In genomic region chr2:165361511-165361910, GRCh38 we compare ENCODE assay signal across 28 cellular contexts.
"Had no signal": no experiment of that assay in that cellular context is flagged by ENCODE, and none has a peak within 500 bp of the region (broad histone marks: within the 10 kb centered on the region; RNA-seq: fewer than 3 reads in every experiment).

No MANE protein-coding gene starts in this region.

- H3K36me3 Mint-ChIP-seq: activated naive CD8-positive, alpha-beta T cell had no signal

- H3K4me1 ChIP-seq: esophagus muscularis mucosa, gastroesophageal sphincter, heart right ventricle had no signal

- H3K27ac Mint-ChIP-seq: activated B cell treated with CpG ODN at 0.5 μM for 24 hours; activated CD8-positive, alpha-beta T cell treated with anti-CD3 and anti-CD28 coated beads for 36 hours; activated naive CD8-positive, alpha-beta T cell; activated T-helper 17 cell treated with anti-CD3 and anti-CD28 coated beads, Interleukin-2, amount 50 U/mL, for 72 hours; dendritic cell treated with granulocyte-macrophage colony-stimulating factor and Interleukin-4, amounts not matched to agents 40 ng/mL and 50 ng/mL, for 4 days; effector memory CD8-positive, alpha-beta T cell had no signal

- H3K27ac ChIP-seq: brain microvascular endothelial cell, coronary artery, esophagus muscularis mucosa, foreskin keratinocyte, gastroesophageal sphincter, heart right ventricle, VCaP had no signal

- H3K9me3 Mint-ChIP-seq: activated B cell treated with CpG ODN at 0.5 μM for 24 hours; activated CD8-positive, alpha-beta T cell treated with anti-CD3 and anti-CD28 coated beads for 36 hours; activated T-cell treated with anti-CD3 and anti-CD28 coated beads, Interleukin-2, amount 50 U/mL, for 4 hours; activated T-helper 17 cell treated with anti-CD3 and anti-CD28 coated beads, Interleukin-2, amount 50 U/mL, for 72 hours; central memory CD8-positive, alpha-beta T cell; dendritic cell treated with granulocyte-macrophage colony-stimulating factor and Interleukin-4, amounts not matched to agents 40 ng/mL and 50 ng/mL, for 4 days; effector memory CD8-positive, alpha-beta T cell had no signal

- H3K36me3 ChIP-seq: brain microvascular endothelial cell, esophagus muscularis mucosa, gastroesophageal sphincter, heart right ventricle had no signal

- H3K27me3 ChIP-seq: brain microvascular endothelial cell, esophagus muscularis mucosa, foreskin keratinocyte, gastroesophageal sphincter, heart right ventricle had no signal

- H3K4me1 Mint-ChIP-seq: activated B cell treated with CpG ODN at 0.5 μM for 24 hours; activated T-helper 17 cell treated with anti-CD3 and anti-CD28 coated beads, Interleukin-2, amount 50 U/mL, for 72 hours; central memory CD8-positive, alpha-beta T cell had no signal

- H3K4me3 ChIP-seq: coronary artery, esophagus muscularis mucosa, gastroesophageal sphincter, heart right ventricle had no signal

- H3K4me3 Mint-ChIP-seq: activated B cell treated with CpG ODN at 0.5 μM for 24 hours; activated CD8-positive, alpha-beta T cell treated with anti-CD3 and anti-CD28 coated beads for 36 hours; activated naive CD8-positive, alpha-beta T cell; activated T-cell treated with anti-CD3 and anti-CD28 coated beads, Interleukin-2, amount 50 U/mL, for 4 hours; activated T-helper 17 cell treated with anti-CD3 and anti-CD28 coated beads, Interleukin-2, amount 50 U/mL, for 72 hours; central memory CD8-positive, alpha-beta T cell; dendritic cell treated with granulocyte-macrophage colony-stimulating factor and Interleukin-4, amounts not matched to agents 40 ng/mL and 50 ng/mL, for 4 days; effector memory CD8-positive, alpha-beta T cell had no signal

- H3K9me3 ChIP-seq: esophagus muscularis mucosa, gastroesophageal sphincter, heart right ventricle had no signal

- H3K27me3 Mint-ChIP-seq: activated B cell treated with CpG ODN at 0.5 μM for 24 hours; activated CD8-positive, alpha-beta T cell treated with anti-CD3 and anti-CD28 coated beads for 36 hours; activated naive CD8-positive, alpha-beta T cell; central memory CD8-positive, alpha-beta T cell; dendritic cell treated with granulocyte-macrophage colony-stimulating factor and Interleukin-4, amounts not matched to agents 40 ng/mL and 50 ng/mL, for 4 days; effector memory CD8-positive, alpha-beta T cell had no signal

- DNase-seq: activated B cell treated with CpG ODN at 0.5 μM for 24 hours; activated CD4-positive, alpha-beta T cell treated with anti-CD3 and anti-CD28 coated beads for 48 hours; activated CD4-positive, alpha-beta T cell treated with anti-CD3 and anti-CD28 coated beads, Interleukin-2, amount 50 U/mL, for 1 hour; activated CD4-positive, alpha-beta T cell treated with anti-CD3 and anti-CD28 coated beads, Interleukin-2, amount 50 U/mL, for 48 hours; activated CD8-positive, alpha-beta memory T cell treated with anti-CD3 and anti-CD28 coated beads for 24 hours; activated CD8-positive, alpha-beta T cell treated with anti-CD3 and anti-CD28 coated beads for 36 hours; activated effector memory CD4-positive, alpha-beta T cell treated with Interleukin-2 at 50 U/mL for 16 hours; activated gamma-delta T cell treated with Interleukin-2 at 50 U/mL for 16 hours; activated naive CD4-positive, alpha-beta T cell treated with anti-CD3 and anti-CD28 coated beads, Interleukin-2, amount 50 U/mL, for 16 hours; activated naive CD4-positive, alpha-beta T cell treated with Interleukin-2 at 50 U/mL for 16 hours; activated T-cell treated with anti-CD3 and anti-CD28 coated beads, Interleukin-2, amount 50 U/mL, for 4 hours; amniotic stem cell; anterior cingulate cortex; brain microvascular endothelial cell; effector CD4-positive, alpha-beta T cell; effector memory CD8-positive, alpha-beta T cell; erythroblast; foreskin keratinocyte; heart right ventricle; T-helper 2 cell had no signal
